1 cellular context compared by ENCODE assay signal in genomic region chr17:2401426-2402221, GRCh38.
TF ChIP-seq lines count a peak whose summit lies in the region.

No MANE protein-coding gene starts in this region.

TF ChIP-seq in HepG2, 621 proteins besides CTCF, POLR2A, EP300 and RAD21 (continued from another document and continues in another):
- TF ChIP-seq PRDM10 (CRISPR knock-in tag; IDR thresholded peaks at IDR 0.05; ENCODE audit: low read depth), result peak; percentile 90
- no peak; a peak in 1 of 4 replicates for TF ChIP-seq REST (IDR thresholded peaks at IDR 0.05; ENCODE audit: borderline replicate concordance in 1 of 2, low read depth in 1 of 2, low read length in 2 of 2)
- 0 out of 2 replicates have a peak, but pooled peaks have one; percentile 20 for TF ChIP-seq ZNF136 (CRISPR knock-in tag; IDR thresholded peaks at IDR 0.05; ENCODE audit: low read depth)
- TF ChIP-seq GABPB1 (CRISPR knock-in tag; IDR thresholded peaks at IDR 0.05), result peak; percentile 79
- peak; percentile 45; the same call in 1 of the 2 replicates for TF ChIP-seq FOXO1 (CRISPR knock-in tag; IDR thresholded peaks at IDR 0.05)
- peak; percentile 34; the same call in 1 of the 2 replicates for TF ChIP-seq FOSL2 (CRISPR knock-in tag; IDR thresholded peaks at IDR 0.05)
- TF ChIP-seq ZNF432 (CRISPR knock-in tag; IDR thresholded peaks at IDR 0.05; ENCODE audit: borderline replicate concordance), result no peak
- TF ChIP-seq ZNF235 (CRISPR knock-in tag; IDR thresholded peaks at IDR 0.05; ENCODE audit: borderline replicate concordance), result no peak
- 0 out of 2 replicates have a peak, but pooled peaks have one; percentile 7 for TF ChIP-seq SIX4 (CRISPR knock-in tag; IDR thresholded peaks at IDR 0.05)
- TF ChIP-seq DBP (CRISPR knock-in tag; IDR thresholded peaks at IDR 0.05; ENCODE audit: not compliant biosample characterization), result peak; percentile 55
- no peak for TF ChIP-seq RAD51 (IDR thresholded peaks at IDR 0.05; ENCODE audit: borderline replicate concordance)
- TF ChIP-seq HDAC1 (CRISPR knock-in tag; IDR thresholded peaks at IDR 0.05), result peak; percentile 65; the same call in 1 of the 2 replicates
- TF ChIP-seq HIVEP1 (CRISPR knock-in tag; IDR thresholded peaks at IDR 0.05), result peak; percentile 82; the same call in 1 of the 2 replicates
- peak; percentile 79 for TF ChIP-seq TARDBP (CRISPR knock-in tag; IDR thresholded peaks at IDR 0.05)
- TF ChIP-seq PITX1 (CRISPR knock-in tag; IDR thresholded peaks at IDR 0.05), result peak; percentile 42
- 0 out of 2 replicates have a peak, but pooled peaks have one; percentile 60 for TF ChIP-seq KLF9 (CRISPR knock-in tag; IDR thresholded peaks at IDR 0.05; ENCODE audit: low read depth)
- no peak; the same call in 1 of the 2 replicates for TF ChIP-seq SMYD3 (CRISPR knock-in tag; IDR thresholded peaks at IDR 0.05)
- TF ChIP-seq ZSCAN22 (CRISPR knock-in tag; IDR thresholded peaks at IDR 0.05), result no peak
- TF ChIP-seq RXRA (CRISPR knock-in tag; IDR thresholded peaks at IDR 0.05), result peak; percentile 58
- TF ChIP-seq JUN (CRISPR knock-in tag; IDR thresholded peaks at IDR 0.05), result 0 out of 2 replicates have a peak, but pooled peaks have one; percentile 33
- 0 out of 2 replicates have a peak, but pooled peaks have one; percentile 11 for TF ChIP-seq ZSCAN5A (CRISPR knock-in tag; IDR thresholded peaks at IDR 0.05; ENCODE audit: borderline replicate concordance)
- TF ChIP-seq IRF2 (CRISPR knock-in tag; IDR thresholded peaks at IDR 0.05), result peak; percentile 37; the same call in 1 of the 2 replicates
- TF ChIP-seq ZSCAN9 (CRISPR knock-in tag; IDR thresholded peaks at IDR 0.05; ENCODE audit: borderline replicate concordance), result no peak; the same call in 1 of the 2 replicates
- peak; percentile 76 for TF ChIP-seq HOXA3 (CRISPR knock-in tag; IDR thresholded peaks at IDR 0.05)
- peak; percentile 91; the same call in 2 of the 3 replicates for TF ChIP-seq MXI1 (IDR thresholded peaks at IDR 0.05; ENCODE audit: borderline replicate concordance, low read depth, low read length)
- TF ChIP-seq TAF1 (CRISPR knock-in tag; IDR thresholded peaks at IDR 0.05), result peak; percentile 9; the same call in 1 of the 2 replicates
- peak; percentile 98 for TF ChIP-seq PRDM15 (CRISPR knock-in tag; IDR thresholded peaks at IDR 0.05)
- 0 out of 2 replicates have a peak, but pooled peaks have one; percentile 4 for TF ChIP-seq ZBTB2 (CRISPR knock-in tag; IDR thresholded peaks at IDR 0.05; ENCODE audit: low read depth)
- peak; percentile 34; the same call in 1 of the 2 replicates for TF ChIP-seq MEF2D (CRISPR knock-in tag; IDR thresholded peaks at IDR 0.05)
- peak; percentile 62 for TF ChIP-seq ELF1 (CRISPR knock-in tag; IDR thresholded peaks at IDR 0.05)
- 0 out of 2 replicates have a peak, but pooled peaks have one; percentile 17 for TF ChIP-seq SMAD1 (CRISPR knock-in tag; IDR thresholded peaks at IDR 0.05; ENCODE audit: borderline replicate concordance, low read depth)
- TF ChIP-seq MXD4 (CRISPR knock-in tag; IDR thresholded peaks at IDR 0.05), result peak; percentile 26; the same call in 1 of the 2 replicates
- peak; percentile 56; the same call in 1 of the 2 replicates for TF ChIP-seq ZNF580 (CRISPR knock-in tag; IDR thresholded peaks at IDR 0.05; ENCODE audit: borderline replicate concordance, low read depth)
- TF ChIP-seq SP2 (CRISPR knock-in tag; IDR thresholded peaks at IDR 0.05), result peak; percentile 56; the same call in 1 of the 2 replicates
- 0 out of 2 replicates have a peak, but pooled peaks have one; percentile 17 for TF ChIP-seq HBP1 (CRISPR knock-in tag; IDR thresholded peaks at IDR 0.05; ENCODE audit: low read depth)
- 0 out of 2 replicates have a peak, but pooled peaks have one; percentile 1 for TF ChIP-seq ATF5 (CRISPR knock-in tag; IDR thresholded peaks at IDR 0.05; ENCODE audit: low read depth)
- peak; percentile 95 for TF ChIP-seq MNT (IDR thresholded peaks at IDR 0.05)
- peak; percentile 61; the same call in 1 of the 2 replicates for TF ChIP-seq THAP11 (CRISPR knock-in tag; IDR thresholded peaks at IDR 0.05)
